In genomic region chrX:44308869-44309268, GRCh38 we compare ENCODE assay signal across 1 cellular context.
TF ChIP-seq lines count a peak whose summit lies in the region.

No MANE protein-coding gene starts in this region.

TF ChIP-seq in SK-N-SH, 30 proteins besides CTCF, POLR2A, EP300 and RAD21 (continued from another document):
- TF ChIP-seq, protein P1, sequence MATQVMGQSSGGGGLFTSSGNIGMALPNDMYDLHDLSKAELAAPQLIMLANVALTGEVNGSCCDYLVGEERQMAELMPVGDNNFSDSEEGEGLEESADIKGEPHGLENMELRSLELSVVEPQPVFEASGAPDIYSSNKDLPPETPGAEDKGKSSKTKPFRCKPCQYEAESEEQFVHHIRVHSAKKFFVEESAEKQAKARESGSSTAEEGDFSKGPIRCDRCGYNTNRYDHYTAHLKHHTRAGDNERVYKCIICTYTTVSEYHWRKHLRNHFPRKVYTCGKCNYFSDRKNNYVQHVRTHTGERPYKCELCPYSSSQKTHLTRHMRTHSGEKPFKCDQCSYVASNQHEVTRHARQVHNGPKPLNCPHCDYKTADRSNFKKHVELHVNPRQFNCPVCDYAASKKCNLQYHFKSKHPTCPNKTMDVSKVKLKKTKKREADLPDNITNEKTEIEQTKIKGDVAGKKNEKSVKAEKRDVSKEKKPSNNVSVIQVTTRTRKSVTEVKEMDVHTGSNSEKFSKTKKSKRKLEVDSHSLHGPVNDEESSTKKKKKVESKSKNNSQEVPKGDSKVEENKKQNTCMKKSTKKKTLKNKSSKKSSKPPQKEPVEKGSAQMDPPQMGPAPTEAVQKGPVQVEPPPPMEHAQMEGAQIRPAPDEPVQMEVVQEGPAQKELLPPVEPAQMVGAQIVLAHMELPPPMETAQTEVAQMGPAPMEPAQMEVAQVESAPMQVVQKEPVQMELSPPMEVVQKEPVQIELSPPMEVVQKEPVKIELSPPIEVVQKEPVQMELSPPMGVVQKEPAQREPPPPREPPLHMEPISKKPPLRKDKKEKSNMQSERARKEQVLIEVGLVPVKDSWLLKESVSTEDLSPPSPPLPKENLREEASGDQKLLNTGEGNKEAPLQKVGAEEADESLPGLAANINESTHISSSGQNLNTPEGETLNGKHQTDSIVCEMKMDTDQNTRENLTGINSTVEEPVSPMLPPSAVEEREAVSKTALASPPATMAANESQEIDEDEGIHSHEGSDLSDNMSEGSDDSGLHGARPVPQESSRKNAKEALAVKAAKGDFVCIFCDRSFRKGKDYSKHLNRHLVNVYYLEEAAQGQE (IDR thresholded peaks at IDR 0.05; ENCODE audit: low read depth, low read length): no peak
- TF ChIP-seq MXI1 (IDR thresholded peaks at IDR 0.05; ENCODE audit: low read depth, low read length): no peak
- no peak for TF ChIP-seq MEF2A (IDR thresholded peaks at IDR 0.05; ENCODE audit: borderline replicate concordance, low read depth)
- no peak for TF ChIP-seq NFIC (IDR thresholded peaks at IDR 0.05; ENCODE audit: borderline replicate concordance)
